11 cellular contexts compared by ENCODE assay signal in genomic region chr6:139515511-139515910, GRCh38.
DNase-seq lines count a peak whose midpoint lies in the region; ATAC-seq, FAIRE-seq and TF ChIP-seq lines count a peak whose summit lies in the region.
"Had no signal": no experiment of that assay in that cellular context is flagged by ENCODE, and none has a peak within 500 bp of the region (broad histone marks: within the 10 kb centered on the region; RNA-seq: fewer than 3 reads in every experiment).

No MANE protein-coding gene starts in this region.

- FAIRE-seq in astrocyte (lab: Jason Lieb, UNC), result peak; percentile 41
- FAIRE-seq: bronchial epithelial cell had no signal

- H3K9me3 ChIP-seq in astrocyte (ENCODE audit: insufficient read depth, low read depth, low read length) (no peaks in the 10 kb centered on the region), neuronal stem cell (replicated peaks in 1 of 2; ENCODE audit: control insufficient read depth in 2 of 2, insufficient read depth in 1 of 2, low read depth in 1 of 2, low read length in 2 of 2) (no peaks in the 10 kb centered on the region)

- H2AFZ ChIP-seq in astrocyte (ENCODE audit: low read depth, low read length) (no peak overlapping the region), neuronal stem cell (ENCODE audit: low read length) (peak overlapping the region; percentile 43)

- H3K27me3 Mint-ChIP-seq in astrocyte (ENCODE audit: low read depth, unreplicated experiment), result no peaks in the 10 kb centered on the region

- H3K23ac ChIP-seq in neuronal stem cell (ENCODE audit: low read depth, low read length, poor library complexity), result no peak overlapping the region

- no peak overlapping the region for H3K14ac ChIP-seq in neuronal stem cell (ENCODE audit: low read length)

- H3K9ac ChIP-seq in astrocyte (ENCODE audit: low read length), result no peak overlapping the region
- no peak overlapping the region for H3K9ac ChIP-seq in neuronal stem cell (ENCODE audit: low read depth, low read length, poor library complexity)

- no peak overlapping the region for H4K8ac ChIP-seq in neuronal stem cell (ENCODE audit: low read depth, low read length)

- ATAC-seq in HG02870 (IDR thresholded peaks at IDR 0.05; ENCODE audit: unreplicated experiment), result peak; percentile 77
- ATAC-seq in HG03520 (IDR thresholded peaks at IDR 0.05; ENCODE audit: unreplicated experiment), result no peak
- no peak for ATAC-seq in GM19397 (IDR thresholded peaks at IDR 0.05; ENCODE audit: unreplicated experiment)

- H3K4me3 ChIP-seq in astrocyte (ENCODE audit: insufficient read depth, low read depth, low read length) (no peak overlapping the region), neuronal stem cell (ENCODE audit: low read length in 2 of 2) (no peak overlapping the region)

- peaks cover 20% of the 10 kb centered on the region for H3K4me1 Mint-ChIP-seq in astrocyte (ENCODE audit: low read depth, unreplicated experiment)

- no CpG with 5 or more reads among the region's 3 CpGs for WGBS in neuronal stem cell (ENCODE audit: extremely low coverage in 2 of 2, insufficient read length in 2 of 2, insufficient replicate concordance in 1 of 2), 2 donors

- H3K36me3 Mint-ChIP-seq in astrocyte (ENCODE audit: low read depth, unreplicated experiment), result no peaks in the 10 kb centered on the region

- no peaks in the 10 kb centered on the region for H3K27me3 ChIP-seq in astrocyte (ENCODE audit: insufficient read depth, low read length)
- no peaks in the 10 kb centered on the region for H3K27me3 ChIP-seq in neuronal stem cell (ENCODE audit: control insufficient read depth in 3 of 3, insufficient read depth in 3 of 3, low read depth in 1 of 3, low read length in 3 of 3)

- H2BK15ac ChIP-seq in neuronal stem cell (ENCODE audit: low read length), result no peak overlapping the region

- H3K4me2 ChIP-seq in astrocyte (ENCODE audit: low read length) (no peak overlapping the region), neuronal stem cell (ENCODE audit: insufficient read depth, low read length, poor library complexity, severe bottlenecking) (no peak overlapping the region)

- H3K4me1 ChIP-seq in astrocyte (ENCODE audit: insufficient read depth, low read length), result peaks cover 3% of the 10 kb centered on the region
- H3K4me1 ChIP-seq in neuronal stem cell (ENCODE audit: control insufficient read depth in 2 of 2, insufficient read depth in 1 of 2, low read depth in 1 of 2, low read length in 2 of 2), result peaks cover 3 to 7% of the 10 kb centered on the region in 2 donors

- H3K36me3 ChIP-seq in astrocyte (ENCODE audit: insufficient read depth, low read length) (no peaks in the 10 kb centered on the region), neuronal stem cell (replicated peaks in 1 of 2; ENCODE audit: control insufficient read depth in 2 of 2, insufficient read depth in 2 of 2, low read length in 2 of 2) (no peaks in the 10 kb centered on the region)

- no peak overlapping the region for H3K4ac ChIP-seq in neuronal stem cell (ENCODE audit: low read length)

- no peaks in the 10 kb centered on the region for H3K79me2 ChIP-seq in astrocyte (ENCODE audit: insufficient read depth, low read length)

- DNase-seq in GM13976 (ENCODE audit: low spot score), result peak; percentile 41
- peak; percentile 44 for DNase-seq in astrocyte (ENCODE audit: low read depth)
- DNase-seq in neuronal stem cell (ENCODE audit: low spot score), result no peak
- DNase-seq in activated CD4-positive, CD25-positive, alpha-beta regulatory T cell (lab: John Stamatoyannopoulos, UW), result no peak
- DNase-seq: COR-L47, HCEC 1CT, NCI-H446 treated with DMSO at 0.1 percent for 48 hours had no signal

- H4K20me1 ChIP-seq in astrocyte (ENCODE audit: insufficient read depth, low read length), result no peaks in the 10 kb centered on the region

- H2BK12ac ChIP-seq in neuronal stem cell (ENCODE audit: low read length), result no peak overlapping the region

- TF ChIP-seq CTCF in GM13976 (IDR thresholded peaks at IDR 0.05; ENCODE audit: borderline replicate concordance, control extremely low read depth, extremely low read depth, insufficient read depth, missing control alignments) (no peak), astrocyte (IDR thresholded peaks at IDR 0.05; ENCODE audit: insufficient read depth, low read depth, low read length) (no peak)

- no peak overlapping the region for H3K18ac ChIP-seq in neuronal stem cell (ENCODE audit: low read length)

- H3K79me1 ChIP-seq in neuronal stem cell (ENCODE audit: low read depth, low read length), result no peaks in the 10 kb centered on the region

- H3K27ac Mint-ChIP-seq in astrocyte (ENCODE audit: unreplicated experiment), result no peak overlapping the region

- no peak overlapping the region for H3K4me3 Mint-ChIP-seq in astrocyte (ENCODE audit: unreplicated experiment)

- no peak overlapping the region for H4K91ac ChIP-seq in neuronal stem cell (ENCODE audit: low read depth, low read length, poor library complexity)

- no peaks in the 10 kb centered on the region for H3K9me3 Mint-ChIP-seq in astrocyte (ENCODE audit: unreplicated experiment)

- no peak overlapping the region for H2BK120ac ChIP-seq in neuronal stem cell (ENCODE audit: low read depth, low read length)

- no peak overlapping the region for H2BK5ac ChIP-seq in neuronal stem cell (ENCODE audit: low read length)

- no peak overlapping the region for H2AK5ac ChIP-seq in neuronal stem cell (ENCODE audit: low read depth, low read length)

- in situ Hi-C loops in GM13976 (cut with MboI; ENCODE audit: low sequenced_read_pairs, unreplicated experiment), result no loop called here

- H3K27ac ChIP-seq in astrocyte (ENCODE audit: low read depth, low read length) (no peak overlapping the region), neuronal stem cell (replicated peaks; ENCODE audit: low read length) (no peak overlapping the region)

Comparison
In these comparisons a context has a peak if more than half of its experiments do, and no peak if none do; other contexts are left out.
1. DNase-seq: peak in GM13976 (single experiment) and astrocyte (single experiment); none in neuronal stem cell (single experiment) and activated CD4-positive, CD25-positive, alpha-beta regulatory T cell (0 of 4).